ENCODE assay signal across 1 cellular context in the genomic region with DNA sequence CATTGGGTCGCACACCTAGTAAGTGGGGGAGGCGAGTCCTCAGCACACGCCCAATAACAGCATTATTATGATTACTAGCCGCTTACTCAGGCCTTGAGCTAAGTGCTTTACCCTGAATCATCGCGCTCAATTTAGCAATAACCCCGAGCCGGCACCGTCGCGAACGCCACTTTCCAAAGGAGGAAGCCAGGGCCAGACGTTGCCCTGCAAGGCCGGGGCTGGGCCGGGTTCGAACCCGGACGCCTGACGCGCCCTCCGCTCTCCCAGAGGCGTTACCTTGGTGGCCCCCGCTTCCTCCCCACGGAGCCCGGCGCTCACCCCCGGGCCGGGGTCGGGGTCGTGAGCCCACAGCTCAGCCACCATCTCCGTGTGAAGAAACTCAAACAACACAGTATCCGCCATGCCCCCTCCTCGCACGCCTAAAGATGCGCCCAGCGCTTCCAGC.
TF ChIP-seq lines count a peak whose summit lies in the region.

A gene with protein sequence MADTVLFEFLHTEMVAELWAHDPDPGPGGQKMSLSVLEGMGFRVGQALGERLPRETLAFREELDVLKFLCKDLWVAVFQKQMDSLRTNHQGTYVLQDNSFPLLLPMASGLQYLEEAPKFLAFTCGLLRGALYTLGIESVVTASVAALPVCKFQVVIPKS (minus strand): TSS at position 421 of the 445 bp plus-strand sequence. CDS start 19 bp downstream, at position 402.

TF ChIP-seq in HepG2, 621 proteins besides CTCF, POLR2A, EP300 and RAD21 (continued from another document and continues in another):
- TF ChIP-seq ZNF781 (CRISPR knock-in tag; IDR thresholded peaks at IDR 0.05; ENCODE audit: borderline replicate concordance, not compliant biosample characterization) = no peak
- TF ChIP-seq CENPT (CRISPR knock-in tag; IDR thresholded peaks at IDR 0.05; ENCODE audit: low read depth) = no peak
- no peak for TF ChIP-seq FOXM1 (CRISPR knock-in tag; IDR thresholded peaks at IDR 0.05)
- no peak for TF ChIP-seq MZF1 (CRISPR knock-in tag; IDR thresholded peaks at IDR 0.05; ENCODE audit: borderline replicate concordance)
- TF ChIP-seq, protein P1, sequence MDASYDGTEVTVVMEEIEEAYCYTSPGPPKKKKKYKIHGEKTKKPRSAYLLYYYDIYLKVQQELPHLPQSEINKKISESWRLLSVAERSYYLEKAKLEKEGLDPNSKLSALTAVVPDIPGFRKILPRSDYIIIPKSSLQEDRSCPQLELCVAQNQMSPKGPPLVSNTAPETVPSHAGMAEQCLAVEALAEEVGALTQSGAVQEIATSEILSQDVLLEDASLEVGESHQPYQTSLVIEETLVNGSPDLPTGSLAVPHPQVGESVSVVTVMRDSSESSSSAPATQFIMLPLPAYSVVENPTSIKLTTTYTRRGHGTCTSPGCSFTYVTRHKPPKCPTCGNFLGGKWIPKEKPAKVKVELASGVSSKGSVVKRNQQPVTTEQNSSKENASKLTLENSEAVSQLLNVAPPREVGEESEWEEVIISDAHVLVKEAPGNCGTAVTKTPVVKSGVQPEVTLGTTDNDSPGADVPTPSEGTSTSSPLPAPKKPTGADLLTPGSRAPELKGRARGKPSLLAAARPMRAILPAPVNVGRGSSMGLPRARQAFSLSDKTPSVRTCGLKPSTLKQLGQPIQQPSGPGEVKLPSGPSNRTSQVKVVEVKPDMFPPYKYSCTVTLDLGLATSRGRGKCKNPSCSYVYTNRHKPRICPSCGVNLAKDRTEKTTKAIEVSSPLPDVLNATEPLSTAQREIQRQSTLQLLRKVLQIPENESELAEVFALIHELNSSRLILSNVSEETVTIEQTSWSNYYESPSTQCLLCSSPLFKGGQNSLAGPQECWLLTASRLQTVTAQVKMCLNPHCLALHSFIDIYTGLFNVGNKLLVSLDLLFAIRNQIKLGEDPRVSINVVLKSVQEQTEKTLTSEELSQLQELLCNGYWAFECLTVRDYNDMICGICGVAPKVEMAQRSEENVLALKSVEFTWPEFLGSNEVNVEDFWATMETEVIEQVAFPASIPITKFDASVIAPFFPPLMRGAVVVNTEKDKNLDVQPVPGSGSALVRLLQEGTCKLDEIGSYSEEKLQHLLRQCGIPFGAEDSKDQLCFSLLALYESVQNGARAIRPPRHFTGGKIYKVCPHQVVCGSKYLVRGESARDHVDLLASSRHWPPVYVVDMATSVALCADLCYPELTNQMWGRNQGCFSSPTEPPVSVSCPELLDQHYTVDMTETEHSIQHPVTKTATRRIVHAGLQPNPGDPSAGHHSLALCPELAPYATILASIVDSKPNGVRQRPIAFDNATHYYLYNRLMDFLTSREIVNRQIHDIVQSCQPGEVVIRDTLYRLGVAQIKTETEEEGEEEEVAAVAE (CRISPR knock-in tag; IDR thresholded peaks at IDR 0.05; ENCODE audit: borderline replicate concordance) = no peak
- TF ChIP-seq, protein P2, sequence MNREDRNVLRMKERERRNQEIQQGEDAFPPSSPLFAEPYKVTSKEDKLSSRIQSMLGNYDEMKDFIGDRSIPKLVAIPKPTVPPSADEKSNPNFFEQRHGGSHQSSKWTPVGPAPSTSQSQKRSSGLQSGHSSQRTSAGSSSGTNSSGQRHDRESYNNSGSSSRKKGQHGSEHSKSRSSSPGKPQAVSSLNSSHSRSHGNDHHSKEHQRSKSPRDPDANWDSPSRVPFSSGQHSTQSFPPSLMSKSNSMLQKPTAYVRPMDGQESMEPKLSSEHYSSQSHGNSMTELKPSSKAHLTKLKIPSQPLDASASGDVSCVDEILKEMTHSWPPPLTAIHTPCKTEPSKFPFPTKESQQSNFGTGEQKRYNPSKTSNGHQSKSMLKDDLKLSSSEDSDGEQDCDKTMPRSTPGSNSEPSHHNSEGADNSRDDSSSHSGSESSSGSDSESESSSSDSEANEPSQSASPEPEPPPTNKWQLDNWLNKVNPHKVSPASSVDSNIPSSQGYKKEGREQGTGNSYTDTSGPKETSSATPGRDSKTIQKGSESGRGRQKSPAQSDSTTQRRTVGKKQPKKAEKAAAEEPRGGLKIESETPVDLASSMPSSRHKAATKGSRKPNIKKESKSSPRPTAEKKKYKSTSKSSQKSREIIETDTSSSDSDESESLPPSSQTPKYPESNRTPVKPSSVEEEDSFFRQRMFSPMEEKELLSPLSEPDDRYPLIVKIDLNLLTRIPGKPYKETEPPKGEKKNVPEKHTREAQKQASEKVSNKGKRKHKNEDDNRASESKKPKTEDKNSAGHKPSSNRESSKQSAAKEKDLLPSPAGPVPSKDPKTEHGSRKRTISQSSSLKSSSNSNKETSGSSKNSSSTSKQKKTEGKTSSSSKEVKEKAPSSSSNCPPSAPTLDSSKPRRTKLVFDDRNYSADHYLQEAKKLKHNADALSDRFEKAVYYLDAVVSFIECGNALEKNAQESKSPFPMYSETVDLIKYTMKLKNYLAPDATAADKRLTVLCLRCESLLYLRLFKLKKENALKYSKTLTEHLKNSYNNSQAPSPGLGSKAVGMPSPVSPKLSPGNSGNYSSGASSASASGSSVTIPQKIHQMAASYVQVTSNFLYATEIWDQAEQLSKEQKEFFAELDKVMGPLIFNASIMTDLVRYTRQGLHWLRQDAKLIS (CRISPR knock-in tag; IDR thresholded peaks at IDR 0.05) = 0 out of 2 replicates have a peak, but pooled peaks have one; percentile 31
- TF ChIP-seq ZBTB20 (CRISPR knock-in tag; IDR thresholded peaks at IDR 0.05; ENCODE audit: borderline replicate concordance, low read depth) = no peak
- TF ChIP-seq ZNF614 (CRISPR knock-in tag; IDR thresholded peaks at IDR 0.05; ENCODE audit: borderline replicate concordance) = no peak
- TF ChIP-seq ZNF670 (CRISPR knock-in tag; IDR thresholded peaks at IDR 0.05; ENCODE audit: borderline replicate concordance) = no peak
- no peak for TF ChIP-seq ZNF550 (CRISPR knock-in tag; IDR thresholded peaks at IDR 0.05; ENCODE audit: borderline replicate concordance)
- no peak for TF ChIP-seq TEAD2 (CRISPR knock-in tag; IDR thresholded peaks at IDR 0.05)
- TF ChIP-seq, protein P3, sequence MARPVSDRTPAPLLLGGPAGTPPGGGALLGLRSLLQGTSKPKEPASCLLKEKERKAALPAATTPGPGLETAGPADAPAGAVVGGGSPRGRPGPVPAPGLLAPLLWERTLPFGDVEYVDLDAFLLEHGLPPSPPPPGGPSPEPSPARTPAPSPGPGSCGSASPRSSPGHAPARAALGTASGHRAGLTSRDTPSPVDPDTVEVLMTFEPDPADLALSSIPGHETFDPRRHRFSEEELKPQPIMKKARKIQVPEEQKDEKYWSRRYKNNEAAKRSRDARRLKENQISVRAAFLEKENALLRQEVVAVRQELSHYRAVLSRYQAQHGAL (CRISPR knock-in tag; IDR thresholded peaks at IDR 0.05; ENCODE audit: not compliant biosample characterization) = no peak
- TF ChIP-seq AHR (CRISPR knock-in tag; IDR thresholded peaks at IDR 0.05) = no peak
- TF ChIP-seq, protein P4, sequence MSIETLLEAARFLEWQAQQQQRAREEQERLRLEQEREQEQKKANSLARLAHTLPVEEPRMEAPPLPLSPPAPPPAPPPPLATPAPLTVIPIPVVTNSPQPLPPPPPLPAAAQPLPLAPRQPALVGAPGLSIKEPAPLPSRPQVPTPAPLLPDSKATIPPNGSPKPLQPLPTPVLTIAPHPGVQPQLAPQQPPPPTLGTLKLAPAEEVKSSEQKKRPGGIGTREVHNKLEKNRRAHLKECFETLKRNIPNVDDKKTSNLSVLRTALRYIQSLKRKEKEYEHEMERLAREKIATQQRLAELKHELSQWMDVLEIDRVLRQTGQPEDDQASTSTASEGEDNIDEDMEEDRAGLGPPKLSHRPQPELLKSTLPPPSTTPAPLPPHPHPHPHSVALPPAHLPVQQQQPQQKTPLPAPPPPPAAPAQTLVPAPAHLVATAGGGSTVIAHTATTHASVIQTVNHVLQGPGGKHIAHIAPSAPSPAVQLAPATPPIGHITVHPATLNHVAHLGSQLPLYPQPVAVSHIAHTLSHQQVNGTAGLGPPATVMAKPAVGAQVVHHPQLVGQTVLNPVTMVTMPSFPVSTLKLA (IDR thresholded peaks at IDR 0.05) = no peak
- TF ChIP-seq THAP11 (CRISPR knock-in tag; IDR thresholded peaks at IDR 0.05) = no peak
- no peak for TF ChIP-seq RFX1 (IDR thresholded peaks at IDR 0.05)
- no peak for TF ChIP-seq SYNCRIP (IDR thresholded peaks at IDR 0.05; ENCODE audit: insufficient read depth, low read depth, low read length)
- no peak for TF ChIP-seq NCOR1 (IDR thresholded peaks at IDR 0.05; ENCODE audit: borderline replicate concordance, low read length)
- TF ChIP-seq, protein P5, sequence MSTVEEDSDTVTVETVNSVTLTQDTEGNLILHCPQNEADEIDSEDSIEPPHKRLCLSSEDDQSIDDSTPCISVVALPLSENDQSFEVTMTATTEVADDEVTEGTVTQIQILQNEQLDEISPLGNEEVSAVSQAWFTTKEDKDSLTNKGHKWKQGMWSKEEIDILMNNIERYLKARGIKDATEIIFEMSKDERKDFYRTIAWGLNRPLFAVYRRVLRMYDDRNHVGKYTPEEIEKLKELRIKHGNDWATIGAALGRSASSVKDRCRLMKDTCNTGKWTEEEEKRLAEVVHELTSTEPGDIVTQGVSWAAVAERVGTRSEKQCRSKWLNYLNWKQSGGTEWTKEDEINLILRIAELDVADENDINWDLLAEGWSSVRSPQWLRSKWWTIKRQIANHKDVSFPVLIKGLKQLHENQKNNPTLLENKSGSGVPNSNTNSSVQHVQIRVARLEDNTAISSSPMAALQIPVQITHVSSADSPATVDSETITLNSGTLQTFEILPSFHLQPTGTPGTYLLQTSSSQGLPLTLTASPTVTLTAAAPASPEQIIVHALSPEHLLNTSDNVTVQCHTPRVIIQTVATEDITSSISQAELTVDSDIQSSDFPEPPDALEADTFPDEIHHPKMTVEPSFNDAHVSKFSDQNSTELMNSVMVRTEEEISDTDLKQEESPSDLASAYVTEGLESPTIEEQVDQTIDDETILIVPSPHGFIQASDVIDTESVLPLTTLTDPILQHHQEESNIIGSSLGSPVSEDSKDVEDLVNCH (CRISPR knock-in tag; IDR thresholded peaks at IDR 0.05) = no peak
- TF ChIP-seq GATAD1 (CRISPR knock-in tag; IDR thresholded peaks at IDR 0.05) = no peak; the same call in 1 of the 2 replicates
- no peak for TF ChIP-seq ZNF761 (CRISPR knock-in tag; conservative IDR thresholded peaks at IDR 0.05)
- no peak for TF ChIP-seq ZNF431 (CRISPR knock-in tag; IDR thresholded peaks at IDR 0.05; ENCODE audit: borderline replicate concordance, low read depth)
- peak; percentile 92 for TF ChIP-seq RBFOX2 (IDR thresholded peaks at IDR 0.05; ENCODE audit: low read depth, low read length)
- peak; percentile 41; the same call in 1 of the 2 replicates for TF ChIP-seq ZNF101 (CRISPR knock-in tag; IDR thresholded peaks at IDR 0.05; ENCODE audit: borderline replicate concordance, low read depth)
- no peak; the same call in 1 of the 2 replicates for TF ChIP-seq TBX3 (IDR thresholded peaks at IDR 0.05; ENCODE audit: borderline replicate concordance)
- no peak; the same call in 1 of the 2 replicates for TF ChIP-seq SMYD3 (CRISPR knock-in tag; IDR thresholded peaks at IDR 0.05)
- TF ChIP-seq SOX13 (IDR thresholded peaks at IDR 0.05) = no peak
- no peak for TF ChIP-seq SOX13 (CRISPR knock-in tag; conservative IDR thresholded peaks at IDR 0.05 in 1 of 2, IDR thresholded peaks at IDR 0.05 in 1 of 2)
- TF ChIP-seq, protein P6, sequence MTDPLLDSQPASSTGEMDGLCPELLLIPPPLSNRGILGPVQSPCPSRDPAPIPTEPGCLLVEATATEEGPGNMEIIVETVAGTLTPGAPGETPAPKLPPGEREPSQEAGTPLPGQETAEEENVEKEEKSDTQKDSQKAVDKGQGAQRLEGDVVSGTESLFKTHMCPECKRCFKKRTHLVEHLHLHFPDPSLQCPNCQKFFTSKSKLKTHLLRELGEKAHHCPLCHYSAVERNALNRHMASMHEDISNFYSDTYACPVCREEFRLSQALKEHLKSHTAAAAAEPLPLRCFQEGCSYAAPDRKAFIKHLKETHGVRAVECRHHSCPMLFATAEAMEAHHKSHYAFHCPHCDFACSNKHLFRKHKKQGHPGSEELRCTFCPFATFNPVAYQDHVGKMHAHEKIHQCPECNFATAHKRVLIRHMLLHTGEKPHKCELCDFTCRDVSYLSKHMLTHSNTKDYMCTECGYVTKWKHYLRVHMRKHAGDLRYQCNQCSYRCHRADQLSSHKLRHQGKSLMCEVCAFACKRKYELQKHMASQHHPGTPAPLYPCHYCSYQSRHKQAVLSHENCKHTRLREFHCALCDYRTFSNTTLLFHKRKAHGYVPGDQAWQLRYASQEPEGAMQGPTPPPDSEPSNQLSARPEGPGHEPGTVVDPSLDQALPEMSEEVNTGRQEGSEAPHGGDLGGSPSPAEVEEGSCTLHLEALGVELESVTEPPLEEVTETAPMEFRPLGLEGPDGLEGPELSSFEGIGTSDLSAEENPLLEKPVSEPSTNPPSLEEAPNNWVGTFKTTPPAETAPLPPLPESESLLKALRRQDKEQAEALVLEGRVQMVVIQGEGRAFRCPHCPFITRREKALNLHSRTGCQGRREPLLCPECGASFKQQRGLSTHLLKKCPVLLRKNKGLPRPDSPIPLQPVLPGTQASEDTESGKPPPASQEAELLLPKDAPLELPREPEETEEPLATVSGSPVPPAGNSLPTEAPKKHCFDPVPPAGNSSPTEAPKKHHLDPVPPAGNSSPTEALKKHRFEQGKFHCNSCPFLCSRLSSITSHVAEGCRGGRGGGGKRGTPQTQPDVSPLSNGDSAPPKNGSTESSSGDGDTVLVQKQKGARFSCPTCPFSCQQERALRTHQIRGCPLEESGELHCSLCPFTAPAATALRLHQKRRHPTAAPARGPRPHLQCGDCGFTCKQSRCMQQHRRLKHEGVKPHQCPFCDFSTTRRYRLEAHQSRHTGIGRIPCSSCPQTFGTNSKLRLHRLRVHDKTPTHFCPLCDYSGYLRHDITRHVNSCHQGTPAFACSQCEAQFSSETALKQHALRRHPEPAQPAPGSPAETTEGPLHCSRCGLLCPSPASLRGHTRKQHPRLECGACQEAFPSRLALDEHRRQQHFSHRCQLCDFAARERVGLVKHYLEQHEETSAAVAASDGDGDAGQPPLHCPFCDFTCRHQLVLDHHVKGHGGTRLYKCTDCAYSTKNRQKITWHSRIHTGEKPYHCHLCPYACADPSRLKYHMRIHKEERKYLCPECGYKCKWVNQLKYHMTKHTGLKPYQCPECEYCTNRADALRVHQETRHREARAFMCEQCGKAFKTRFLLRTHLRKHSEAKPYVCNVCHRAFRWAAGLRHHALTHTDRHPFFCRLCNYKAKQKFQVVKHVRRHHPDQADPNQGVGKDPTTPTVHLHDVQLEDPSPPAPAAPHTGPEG (CRISPR knock-in tag; IDR thresholded peaks at IDR 0.05) = no peak
- TF ChIP-seq BRCA1 (CRISPR knock-in tag; IDR thresholded peaks at IDR 0.05) = no peak
- TF ChIP-seq, protein P7, sequence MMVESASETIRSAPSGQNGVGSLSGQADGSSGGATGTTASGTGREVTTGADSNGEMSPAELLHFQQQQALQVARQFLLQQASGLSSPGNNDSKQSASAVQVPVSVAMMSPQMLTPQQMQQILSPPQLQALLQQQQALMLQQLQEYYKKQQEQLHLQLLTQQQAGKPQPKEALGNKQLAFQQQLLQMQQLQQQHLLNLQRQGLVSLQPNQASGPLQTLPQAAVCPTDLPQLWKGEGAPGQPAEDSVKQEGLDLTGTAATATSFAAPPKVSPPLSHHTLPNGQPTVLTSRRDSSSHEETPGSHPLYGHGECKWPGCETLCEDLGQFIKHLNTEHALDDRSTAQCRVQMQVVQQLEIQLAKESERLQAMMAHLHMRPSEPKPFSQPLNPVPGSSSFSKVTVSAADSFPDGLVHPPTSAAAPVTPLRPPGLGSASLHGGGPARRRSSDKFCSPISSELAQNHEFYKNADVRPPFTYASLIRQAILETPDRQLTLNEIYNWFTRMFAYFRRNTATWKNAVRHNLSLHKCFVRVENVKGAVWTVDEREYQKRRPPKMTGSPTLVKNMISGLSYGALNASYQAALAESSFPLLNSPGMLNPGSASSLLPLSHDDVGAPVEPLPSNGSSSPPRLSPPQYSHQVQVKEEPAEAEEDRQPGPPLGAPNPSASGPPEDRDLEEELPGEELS (CRISPR knock-in tag; IDR thresholded peaks at IDR 0.05) = no peak
- TF ChIP-seq U2AF1 (optimal IDR thresholded peaks at IDR 0.05; ENCODE audit: low read depth, low read length) = no peak
- TF ChIP-seq ZNF350 (CRISPR knock-in tag; IDR thresholded peaks at IDR 0.05; ENCODE audit: borderline replicate concordance, low read depth) = no peak
- TF ChIP-seq RAD51 (IDR thresholded peaks at IDR 0.05; ENCODE audit: borderline replicate concordance) = no peak
- TF ChIP-seq RFXANK (CRISPR knock-in tag; IDR thresholded peaks at IDR 0.05) = no peak
